13 cellular contexts compared by ENCODE assay signal in genomic region chr22:38954414-38955043, GRCh38. TPM values are rescaled to one million over a fixed set of nuclear protein-coding genes. Genes with fewer than 3 reads are reported as not detected.
DNase-seq lines count a peak whose midpoint lies in the region; ATAC-seq, FAIRE-seq and TF ChIP-seq lines count a peak whose summit lies in the region.
"Had no signal": no experiment of that assay in that cellular context is flagged by ENCODE, and none has a peak within 500 bp of the region (broad histone marks: within the 10 kb centered on the region; RNA-seq: fewer than 3 reads in every experiment).

No MANE protein-coding gene starts in this region.

- no peak overlapping the region for H3K4me3 Mint-ChIP-seq in stimulated activated naive B cell treated with anti-CD40 and anti-IgM and Interleukin-4, amounts not matched to agents 10 μg/mL and 1 μg/mL and 100 μg/mL, for 72 hours

- POLR2A ChIA-PET in GM12878 (lab: Charles Lee) = interaction anchor here (0.9 to 1.5 kb wide), 2 partner anchors 13 to 84 kb away, joined by 4 to 7 read pairs; no protein-coding TSS in a partner anchor
- POLR2A ChIA-PET in RWPE1 (lab: Yijun Ruan, JAX; ENCODE audit: low non-redundant PET) = no interaction called here

- H3K9me2 ChIP-seq in MM.1S (replicated peaks; ENCODE audit: insufficient read depth, low read length) = no peaks in the 10 kb centered on the region

- no peaks in the 10 kb centered on the region for H3F3A ChIP-seq in MM.1S (ENCODE audit: insufficient read depth, low read length)

- peak; percentile 44 for DNase-seq in activated effector memory CD4-positive, alpha-beta T cell treated with anti-CD3 and anti-CD28 coated beads, Interleukin-2, amount 50 U/mL, for 16 hours
- DNase-seq in activated effector memory CD4-positive, alpha-beta T cell treated with Interleukin-2 at 50 U/mL for 16 hours = no peak
- DNase-seq in MM.1S (no peak), GM12878 (ENCODE audit: low read depth, low spot score) (no peak), RWPE1 (ENCODE audit: low spot score) (no peak)
- DNase-seq in stimulated activated naive B cell treated with anti-CD40 and anti-IgM and Interleukin-4, amounts not matched to agents 10 μg/mL and 1 μg/mL and 100 μg/mL, for 72 hours = no peak
- no peak for DNase-seq in stimulated activated CD4-positive, alpha-beta T cell treated with anti-CD3 and anti-CD28 coated beads, Interleukin-4, amount 100 ng/mL, for 4 hours
- DNase-seq: foreskin fibroblast, hypothalamus, NCI-H146 had no signal

- H3K79me2 ChIP-seq in MM.1S (ENCODE audit: low read length) = no peaks in the 10 kb centered on the region
- no peaks in the 10 kb centered on the region for H3K79me2 ChIP-seq in GM12878 (ENCODE audit: control insufficient read depth, insufficient read depth, low read length)

- no peak for TF ChIP-seq CTCF in MM.1S (IDR thresholded peaks at IDR 0.05; ENCODE audit: low read length)
- no peak for TF ChIP-seq CTCF in GM12878 (IDR thresholded peaks at IDR 0.05 in 2 of 3, conservative IDR thresholded peaks at IDR 0.05 in 1 of 3; ENCODE audit: control insufficient read depth in 2 of 3, extremely low read depth in 1 of 3, insufficient read depth in 1 of 3, low read depth in 3 of 3, low read length in 3 of 3)
- no peak for TF ChIP-seq CTCF in RWPE1 (conservative IDR thresholded peaks at IDR 0.05; ENCODE audit: low read depth)

- in situ Hi-C loops in GM12878 (cut with MboI) = no loop called here

- no peaks in the 10 kb centered on the region for H4K20me1 ChIP-seq in MM.1S (ENCODE audit: insufficient read depth, low read length)
- H4K20me1 ChIP-seq in GM12878 (ENCODE audit: control insufficient read depth, insufficient read depth) = no peaks in the 10 kb centered on the region

- no peak overlapping the region; the same call in 1 of the 2 replicates for H3K9ac ChIP-seq in MM.1S (ENCODE audit: low read length)
- peak overlapping the region; percentile 73; the same call in 1 of the 2 replicates for H3K9ac ChIP-seq in GM12878 (ENCODE audit: control insufficient read depth, insufficient read depth, low read length)

- H3K27me3 Mint-ChIP-seq in stimulated activated naive B cell treated with anti-CD40 and anti-IgM and Interleukin-4, amounts not matched to agents 10 μg/mL and 1 μg/mL and 100 μg/mL, for 72 hours = peaks cover 7 to 54% of the 10 kb centered on the region in 2 donors

- RAD21 ChIA-PET in GM12878 (lab: Charles Lee; ENCODE audit: unreplicated experiment) = interaction anchor here (0.6 to 1.6 kb wide), 7 partner anchors 12 to 193 kb away, joined by 3 to 7 read pairs (median 4); partner anchors contain the start of gene CBX6

- H2AFZ ChIP-seq in MM.1S (ENCODE audit: low read length) (no peak overlapping the region; the same call in 1 of the 2 replicates), GM12878 (ENCODE audit: control insufficient read depth, low read depth, low read length) (peak overlapping the region; percentile 21; the same call in 1 of the 2 replicates)

- SMC1A ChIA-PET in GM12878 (lab: Charles Lee; ENCODE audit: uncharacterized antibody, unreplicated experiment) = interaction anchor here (0.8 to 1.8 kb wide), 5 partner anchors 12 to 140 kb away, joined by 3 to 7 read pairs (median 4); partner anchors contain the start of gene APOBEC3B

- no peaks in the 10 kb centered on the region for H3K9me3 ChIP-seq in MM.1S (replicated peaks; ENCODE audit: insufficient read depth, low read length)
- H3K9me3 ChIP-seq in GM12878 (replicated peaks; ENCODE audit: control insufficient read depth, insufficient read depth, low read length) = no peaks in the 10 kb centered on the region

- H3K4me1 Mint-ChIP-seq in stimulated activated naive B cell treated with anti-CD40 and anti-IgM and Interleukin-4, amounts not matched to agents 10 μg/mL and 1 μg/mL and 100 μg/mL, for 72 hours = peaks cover 28 to 31% of the 10 kb centered on the region in 2 donors

- H3K36me3 Mint-ChIP-seq in stimulated activated naive B cell treated with anti-CD40 and anti-IgM and Interleukin-4, amounts not matched to agents 10 μg/mL and 1 μg/mL and 100 μg/mL, for 72 hours = no peaks in the 10 kb centered on the region

- CTCF ChIA-PET in GM12878 (lab: Yijun Ruan, JAX) (interaction anchor here (1.0 to 6.4 kb wide), 5 partner anchors 13 to 84 kb away, joined by 3 to 41 read pairs (median 10); no protein-coding TSS in a partner anchor), RWPE1 (lab: Yijun Ruan, JAX) (no interaction called here)

- H3K4me1 ChIP-seq in MM.1S (ENCODE audit: low read length) (peaks cover 22% of the 10 kb centered on the region), GM12878 (ENCODE audit: control insufficient read depth, insufficient read depth, low read length) (peaks cover 24% of the 10 kb centered on the region)

- H3K27ac ChIP-seq in MM.1S (ENCODE audit: low read length) (peak overlapping the region; percentile 82; the same call in 1 of the 2 replicates), GM12878 (ENCODE audit: control insufficient read depth, insufficient read depth) (peak overlapping the region; percentile 78), RWPE1 (no peak overlapping the region)

- no TSS peak for BruUV-seq in GM12878 (replicated peaks; lab: Mats Ljungman, UMichigan)

- no peaks in the 10 kb centered on the region for H3K9me3 Mint-ChIP-seq in stimulated activated naive B cell treated with anti-CD40 and anti-IgM and Interleukin-4, amounts not matched to agents 10 μg/mL and 1 μg/mL and 100 μg/mL, for 72 hours

- WGBS in GM12878 (ENCODE audit: insufficient coverage, insufficient replicate concordance, low lambda C conversion rate, missing lambda C conversion rate) = 55% methylated on average over 11 of the region's 13 CpGs

- no peak overlapping the region; the same call in 1 of the 2 replicates for H3K4me3 ChIP-seq in MM.1S (ENCODE audit: low read length)
- H3K4me3 ChIP-seq in GM12878 = no peak overlapping the region

- peak overlapping the region; percentile 84; the same call in 1 of the 2 replicates for H3K4me2 ChIP-seq in MM.1S (ENCODE audit: low read depth, low read length)
- H3K4me2 ChIP-seq in GM12878 (ENCODE audit: control insufficient read depth, insufficient read depth) = peak overlapping the region; percentile 39

- intact Hi-C loops in GM12878 (cut with micrococcal nuclease; ENCODE audit: unreplicated experiment) = no loop called here

- TF ChIP-seq EP300 in GM12878 (IDR thresholded peaks at IDR 0.05; ENCODE audit: borderline replicate concordance in 1 of 2, control insufficient read depth in 1 of 2, low read depth in 2 of 2, low read length in 2 of 2) = no peak

- TF ChIP-seq POLR2A in GM12878 (IDR thresholded peaks at IDR 0.05; ENCODE audit: low read depth, low read length) = no peak

- H3K27me3 ChIP-seq in MM.1S (replicated peaks; ENCODE audit: insufficient read depth, low read length) (no peaks in the 10 kb centered on the region), GM12878 (replicated peaks in 1 of 2; ENCODE audit: control insufficient read depth in 2 of 2, insufficient read depth in 2 of 2, low read length in 1 of 2) (no peaks in the 10 kb centered on the region)

- no peak for FAIRE-seq in GM12878 (lab: Jason Lieb, UNC)
- FAIRE-seq: endothelial cell of umbilical vein had no signal

- ATAC-seq in GM12878 (peak; percentile 47), HG02938 (IDR thresholded peaks at IDR 0.05; ENCODE audit: unreplicated experiment) (no peak)
- ATAC-seq in stimulated activated naive B cell treated with anti-CD40 and anti-IgM and Interleukin-4, amounts not matched to agents 10 μg/mL and 1 μg/mL and 100 μg/mL, for 72 hours (replicated peaks) = no peak

- H3K36me3 ChIP-seq in MM.1S (replicated peaks; ENCODE audit: insufficient read depth, low read length) = no peaks in the 10 kb centered on the region
- H3K36me3 ChIP-seq in GM12878 (ENCODE audit: control insufficient read depth in 2 of 2, insufficient read depth in 2 of 2, low read length in 1 of 2) = no peaks in the 10 kb centered on the region

- H3K27ac Mint-ChIP-seq in stimulated activated naive B cell treated with anti-CD40 and anti-IgM and Interleukin-4, amounts not matched to agents 10 μg/mL and 1 μg/mL and 100 μg/mL, for 72 hours = peak overlapping the region; percentile 59

- no peak for TF ChIP-seq RAD21 in GM12878 (IDR thresholded peaks at IDR 0.05; ENCODE audit: insufficient read depth, low read depth, low read length)

RNA-seq across cellular contexts. Expression of gene APOBEC3A, which starts 2.9 kb away (rescaled TPM):
- total RNA-seq in GM12878 (2013; cell fraction: nucleolus; rRNA removed) = not detected in 2 replicates
- total RNA-seq in GM12878 (2014; rRNA removed) = not detected in 2 replicates
- not detected in 2 replicates for total RNA-seq in GM12878 (2014; rRNA removed; fragmentation: Illumina TruSeq; extraction: Trizol)
- not detected in 2 replicates for total RNA-seq in GM12878 (2021)
- polyA plus RNA-seq in GM12878 (2011; ENCODE audit: low read depth) = not detected
- not detected in 2 replicates for polyA plus RNA-seq in GM12878 (2011; rRNA removed)
- polyA plus RNA-seq in GM12878 (2011; cell fraction: cytosol; rRNA removed) = not detected in 2 replicates
- polyA plus RNA-seq in GM12878 (2011; cell fraction: nucleus; rRNA removed) = not detected in 2 replicates
- polyA plus RNA-seq in GM12878 (2012) = 0.07 and 0.38 TPM in 2 replicates
- not detected in 2 replicates for polyA plus RNA-seq in GM12878 (2014; fragmentation: Illumina TruSeq; extraction: Trizol)
- polyA plus RNA-seq in GM12878 (2014; fragmentation: Nextera tagmentation; extraction: Ambion mirVana) = not detected
- not detected in 2 replicates for polyA plus RNA-seq in GM12878 (2014; rRNA removed)
- polyA plus RNA-seq in GM12878 (2016; fragmentation: Nextera tagmentation; extraction: Ambion mirVana) = under 1 TPM in 1 of 2 experiments, not detected in 1; 0.20 TPM
- polyA minus RNA-seq in GM12878 (2011; rRNA and poly(A)+ RNA removed) = not detected in 2 replicates
- polyA minus RNA-seq in GM12878 (2011; cell fraction: cytosol; rRNA and poly(A)+ RNA removed) = not detected in 2 replicates
- polyA minus RNA-seq in GM12878 (2011; cell fraction: nucleus; rRNA and poly(A)+ RNA removed) = not detected in 2 replicates
- total RNA-seq: endothelial cell of umbilical vein; T-helper 1 cell treated with Interleukin-12 subunit alpha and Interleukin-12 subunit beta and Interleukin-4 antibody, amounts not matched to agents 30 ng/mL and 1 ng/mL, for 36 hours had no signal
- polyA plus RNA-seq: endothelial cell of umbilical vein had no signal

RNA-seq across cellular contexts. Expression of gene APOBEC3B, which starts 27.6 kb away (rescaled TPM):
- 1.3 and 1.8 TPM in 2 replicates for total RNA-seq in GM12878 (2013; cell fraction: nucleolus; rRNA removed)
- total RNA-seq in GM12878 (2014; rRNA removed) = 19.1 and 19.4 TPM in 2 replicates
- total RNA-seq in GM12878 (2014; rRNA removed; fragmentation: Illumina TruSeq; extraction: Trizol) = 2.4 and 2.7 TPM in 2 replicates
- total RNA-seq in GM12878 (2021) = 24.3 and 26.3 TPM in 2 replicates
- polyA plus RNA-seq in GM12878 (2011; ENCODE audit: low read depth) = 20.8 TPM
- polyA plus RNA-seq in GM12878 (2011; rRNA removed) = 18.6 and 26.8 TPM in 2 replicates
- polyA plus RNA-seq in GM12878 (2011; cell fraction: cytosol; rRNA removed) = 59.0 and 63.5 TPM in 2 replicates
- polyA plus RNA-seq in GM12878 (2011; cell fraction: nucleus; rRNA removed) = 22.8 and 31.2 TPM in 2 replicates
- polyA plus RNA-seq in GM12878 (2012) = 26.4 and 28.7 TPM in 2 replicates
- polyA plus RNA-seq in GM12878 (2014; fragmentation: Illumina TruSeq; extraction: Trizol) = 24.8 and 31.5 TPM in 2 replicates
- polyA plus RNA-seq in GM12878 (2014; fragmentation: Nextera tagmentation; extraction: Ambion mirVana) = 10 to 100 TPM; 56.6 to 75.1 TPM
- polyA plus RNA-seq in GM12878 (2014; rRNA removed) = 29.6 and 30.4 TPM in 2 replicates
- 10 to 100 TPM; 40.7 to 45.1 TPM for polyA plus RNA-seq in GM12878 (2016; fragmentation: Nextera tagmentation; extraction: Ambion mirVana)
- polyA minus RNA-seq in GM12878 (2011; rRNA and poly(A)+ RNA removed) = 28.0 and 45.3 TPM in 2 replicates
- 12.8 and 14.1 TPM in 2 replicates for polyA minus RNA-seq in GM12878 (2011; cell fraction: cytosol; rRNA and poly(A)+ RNA removed)
- 4.1 and 7.4 TPM in 2 replicates for polyA minus RNA-seq in GM12878 (2011; cell fraction: nucleus; rRNA and poly(A)+ RNA removed)

RNA-seq across cellular contexts. Expression of gene APOBEC3C, which starts 59.5 kb away (rescaled TPM):
- 12.0 and 12.6 TPM in 2 replicates for total RNA-seq in GM12878 (2013; cell fraction: nucleolus; rRNA removed)
- total RNA-seq in GM12878 (2014; rRNA removed) = 21.7 and 22.9 TPM in 2 replicates
- 21.5 and 23.3 TPM in 2 replicates for total RNA-seq in GM12878 (2014; rRNA removed; fragmentation: Illumina TruSeq; extraction: Trizol)
- 143 and 147 TPM in 2 replicates for total RNA-seq in GM12878 (2021)
- polyA plus RNA-seq in GM12878 (2011; ENCODE audit: low read depth) = 73.5 TPM
- 56.5 and 69.4 TPM in 2 replicates for polyA plus RNA-seq in GM12878 (2011; rRNA removed)
- 71.6 and 80.6 TPM in 2 replicates for polyA plus RNA-seq in GM12878 (2011; cell fraction: cytosol; rRNA removed)
- polyA plus RNA-seq in GM12878 (2011; cell fraction: nucleus; rRNA removed) = 31.6 and 32.5 TPM in 2 replicates
- polyA plus RNA-seq in GM12878 (2012) = 77.5 and 80.8 TPM in 2 replicates
- polyA plus RNA-seq in GM12878 (2014; fragmentation: Illumina TruSeq; extraction: Trizol) = 143 and 168 TPM in 2 replicates
- 100 to 1,000 TPM; 258 to 290 TPM for polyA plus RNA-seq in GM12878 (2014; fragmentation: Nextera tagmentation; extraction: Ambion mirVana)
- 92.0 and 97.5 TPM in 2 replicates for polyA plus RNA-seq in GM12878 (2014; rRNA removed)
- 100 to 1,000 TPM; 248 to 271 TPM for polyA plus RNA-seq in GM12878 (2016; fragmentation: Nextera tagmentation; extraction: Ambion mirVana)
- polyA minus RNA-seq in GM12878 (2011; rRNA and poly(A)+ RNA removed) = 32.8 and 47.2 TPM in 2 replicates
- 32.3 and 36.1 TPM in 2 replicates for polyA minus RNA-seq in GM12878 (2011; cell fraction: cytosol; rRNA and poly(A)+ RNA removed)
- polyA minus RNA-seq in GM12878 (2011; cell fraction: nucleus; rRNA and poly(A)+ RNA removed) = 7.1 and 9.9 TPM in 2 replicates
